In the genomic region with DNA sequence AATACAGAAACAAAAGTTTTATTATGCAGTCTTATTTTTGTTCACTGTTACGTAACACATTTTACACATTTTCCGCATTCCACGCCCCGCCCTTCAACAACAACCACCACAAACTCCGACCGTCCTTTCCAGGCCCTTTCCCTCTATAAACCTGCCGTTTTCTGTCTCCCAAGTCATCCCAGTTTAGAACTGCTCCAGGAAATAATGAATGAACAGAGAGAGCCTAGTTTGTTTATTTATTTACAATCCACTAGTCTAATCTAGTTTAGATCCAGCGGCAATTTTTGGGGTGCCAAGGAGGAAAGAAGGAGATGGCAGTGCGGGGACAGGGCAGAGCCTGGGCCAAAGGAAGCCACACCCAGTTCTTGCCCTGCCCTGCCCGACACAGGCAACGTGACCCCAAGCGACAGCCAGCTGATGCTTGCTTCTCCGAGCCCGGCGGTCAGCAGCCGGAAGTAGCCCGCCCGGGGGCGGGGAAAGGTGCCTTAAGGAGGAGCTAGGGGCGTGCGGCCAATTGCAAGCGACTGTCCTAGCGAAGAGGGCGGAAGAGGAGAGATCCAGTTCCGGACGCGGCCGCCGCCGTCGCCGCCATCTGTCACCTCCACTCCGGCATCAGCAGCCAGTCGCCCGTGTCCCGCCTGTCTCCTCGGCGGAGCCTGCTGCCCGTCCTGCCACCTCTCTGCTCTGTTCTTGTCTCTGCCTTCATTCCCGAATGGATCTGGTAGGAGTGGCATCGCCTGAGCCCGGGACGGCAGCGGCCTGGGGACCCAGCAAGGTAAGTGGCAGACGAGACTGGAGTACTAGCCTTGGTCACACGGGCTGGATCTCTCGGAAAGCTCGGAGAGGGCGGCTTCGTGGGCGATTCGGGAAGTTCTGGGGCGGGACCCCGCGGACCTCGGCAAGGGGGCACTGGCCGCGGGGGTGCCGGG, we compare ENCODE assay signal across 8 cellular contexts. TPM values are rescaled to one million over a fixed set of nuclear protein-coding genes. Genes with fewer than 3 reads are reported as not detected.
DNase-seq lines count a peak whose midpoint lies in the region; TF ChIP-seq lines count a peak whose summit lies in the region.

A gene with protein sequence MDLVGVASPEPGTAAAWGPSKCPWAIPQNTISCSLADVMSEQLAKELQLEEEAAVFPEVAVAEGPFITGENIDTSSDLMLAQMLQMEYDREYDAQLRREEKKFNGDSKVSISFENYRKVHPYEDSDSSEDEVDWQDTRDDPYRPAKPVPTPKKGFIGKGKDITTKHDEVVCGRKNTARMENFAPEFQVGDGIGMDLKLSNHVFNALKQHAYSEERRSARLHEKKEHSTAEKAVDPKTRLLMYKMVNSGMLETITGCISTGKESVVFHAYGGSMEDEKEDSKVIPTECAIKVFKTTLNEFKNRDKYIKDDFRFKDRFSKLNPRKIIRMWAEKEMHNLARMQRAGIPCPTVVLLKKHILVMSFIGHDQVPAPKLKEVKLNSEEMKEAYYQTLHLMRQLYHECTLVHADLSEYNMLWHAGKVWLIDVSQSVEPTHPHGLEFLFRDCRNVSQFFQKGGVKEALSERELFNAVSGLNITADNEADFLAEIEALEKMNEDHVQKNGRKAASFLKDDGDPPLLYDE (plus strand): TSS at position 560 of the 929 bp plus-strand sequence. CDS start 153 bp downstream, at position 713.

- H3K79me2 ChIP-seq in MM.1S (ENCODE audit: low read length) (peaks cover 49% of the 10 kb centered on the region), neural cell (replicated peaks; ENCODE audit: insufficient read depth, low read length) (peaks cover 46% of the 10 kb centered on the region)

- H3K9me3 ChIP-seq in ES-I3 (ENCODE audit: control insufficient read depth, insufficient read depth, low read length) (no peaks in the 10 kb centered on the region), HAP-1 (no peaks in the 10 kb centered on the region), MM.1S (replicated peaks; ENCODE audit: insufficient read depth, low read length) (no peaks in the 10 kb centered on the region), neural cell (ENCODE audit: low read length) (no peaks in the 10 kb centered on the region), stomach (no peaks in the 10 kb centered on the region)

- H3K27me3 ChIP-seq in HAP-1 (ENCODE audit: low read depth), result no peaks in the 10 kb centered on the region
- no peaks in the 10 kb centered on the region for H3K27me3 ChIP-seq in MM.1S (replicated peaks; ENCODE audit: insufficient read depth, low read length)
- no peaks in the 10 kb centered on the region for H3K27me3 ChIP-seq in neural cell (ENCODE audit: insufficient read depth, low read depth, low read length)
- H3K27me3 ChIP-seq in stomach, result no peaks in the 10 kb centered on the region

- H3K4me1 ChIP-seq in ES-I3 (ENCODE audit: insufficient read depth, low read length) (no peaks in the 10 kb centered on the region), HAP-1 (peaks cover 11% of the 10 kb centered on the region), MM.1S (ENCODE audit: low read length) (peaks cover 7% of the 10 kb centered on the region), stomach (peaks cover 26 to 54% (median 41%) of the 10 kb centered on the region in 4 donors)

- WGBS in stomach, 5 donors, result 0 to 1% (median 1%) methylated on average over 37 to 59 of the region's 59 CpGs

- H3K9ac ChIP-seq in ES-I3 (ENCODE audit: low read depth, low read length) (peak within 1 kb of the TSS; percentile 74), MM.1S (ENCODE audit: low read length) (peak within 1 kb of the TSS; percentile 75), neural cell (ENCODE audit: low read length) (peak within 1 kb of the TSS; percentile 87)

- TF ChIP-seq RAD21 in neural cell (conservative IDR thresholded peaks at IDR 0.05), result no peak

- H3K9me2 ChIP-seq in MM.1S (replicated peaks; ENCODE audit: insufficient read depth, low read length) (no peaks in the 10 kb centered on the region), neural cell (ENCODE audit: insufficient read depth, low read length) (no peaks in the 10 kb centered on the region)

- no peak for TF ChIP-seq EP300 in neural cell (conservative IDR thresholded peaks at IDR 0.05; ENCODE audit: poor library complexity, severe bottlenecking)
- peak; percentile 29 for TF ChIP-seq EP300 in stomach (IDR thresholded peaks at IDR 0.05)

- in situ Hi-C loops in HAP-1 (cut with MboI; ENCODE audit: low sequenced_read_pairs), result no loop called here

- H3K4me3 ChIP-seq in HAP-1 (peak within 1 kb of the TSS; percentile 85), MM.1S (ENCODE audit: low read length) (peak within 1 kb of the TSS; percentile 88), neural cell (ENCODE audit: low read length) (peak within 1 kb of the TSS; percentile 98), stomach (peak within 1 kb of the TSS; percentile 69 to 95 (median 90))

- H3K4me2 ChIP-seq in MM.1S (ENCODE audit: low read depth, low read length) (peak within 1 kb of the TSS; percentile 74), neural cell (ENCODE audit: low read length) (peak within 1 kb of the TSS; percentile 86)

- H2AFZ ChIP-seq in MM.1S (ENCODE audit: low read length) (peak within 1 kb of the TSS; percentile 91), neural cell (ENCODE audit: low read depth, low read length) (peak within 1 kb of the TSS; percentile 84)

- peaks cover 5% of the 10 kb centered on the region for H3F3A ChIP-seq in MM.1S (ENCODE audit: insufficient read depth, low read length)
- H3F3A ChIP-seq in neural cell (ENCODE audit: insufficient read depth, low read length, poor library complexity, severe bottlenecking), result no peaks in the 10 kb centered on the region

- TF ChIP-seq CTCF in MM.1S (IDR thresholded peaks at IDR 0.05; ENCODE audit: low read length) (no peak), neural cell (IDR thresholded peaks at IDR 0.05; ENCODE audit: poor library complexity, severe bottlenecking) (no peak), stomach (IDR thresholded peaks at IDR 0.05) (peak in 2 of 7 experiments; percentile 16 to 17)

- H4K20me1 ChIP-seq in MM.1S (ENCODE audit: insufficient read depth, low read length), result peaks cover 5% of the 10 kb centered on the region; the same call in 1 of the 2 replicates
- no peaks in the 10 kb centered on the region for H4K20me1 ChIP-seq in neural cell (ENCODE audit: insufficient read depth)

- H3K36me3 ChIP-seq in ES-I3 (ENCODE audit: insufficient read depth, low read length) (no peaks in the 10 kb centered on the region), HAP-1 (replicated peaks) (0 out of 2 replicates have a peak, but pooled peaks cover 6% of the 10 kb centered on the region), MM.1S (replicated peaks; ENCODE audit: insufficient read depth, low read length) (no peaks in the 10 kb centered on the region), neural cell (ENCODE audit: insufficient read depth, low read length) (no peaks in the 10 kb centered on the region), stomach (peaks cover 0 to 11% (median 5%) of the 10 kb centered on the region in 4 donors)

- H3K27ac ChIP-seq in MM.1S (ENCODE audit: low read length) (peak within 1 kb of the TSS; percentile 47; the same call in 1 of the 2 replicates), neural cell (ENCODE audit: low read length) (peak within 1 kb of the TSS; percentile 74), stomach (peak within 1 kb of the TSS; percentile 93 to 98 (median 97))

- intact Hi-C loops in stomach (cut with DNase I; ENCODE audit: low total_unique reads), result no loop called here

- peak; percentile 96 to 98 for DNase-seq in HAP-1 (ENCODE audit: low spot score in 2 of 2)
- DNase-seq in MM.1S, result peak; percentile 98
- peak; percentile 76 for DNase-seq in SIG-M5 (lab: John Stamatoyannopoulos, UW)
- peak; percentile 83 for DNase-seq in activated gamma-delta T cell (lab: John Stamatoyannopoulos, UW)
- peak; percentile 91 for DNase-seq in fibroblast of the conjunctiva (ENCODE audit: low read depth)
- DNase-seq in stomach, result peak; percentile 98

- peak in 2 of 4 donors; percentile 68 to 87 for TF ChIP-seq POLR2A in stomach (IDR thresholded peaks at IDR 0.05)

TF ChIP-seq in neural cell, 6 proteins besides CTCF, POLR2A, EP300 and RAD21:
- TF ChIP-seq MXI1 (conservative IDR thresholded peaks at IDR 0.05; ENCODE audit: poor library complexity, severe bottlenecking) (peak; percentile 69), EZH2 (IDR thresholded peaks at IDR 0.05; ENCODE audit: borderline replicate concordance, insufficient read depth, low read length, poor library complexity, severe bottlenecking) (no peak), TAF1 (IDR thresholded peaks at IDR 0.05; ENCODE audit: low read depth) (no peak), SMC3 (conservative IDR thresholded peaks at IDR 0.05; ENCODE audit: poor library complexity) (peak; percentile 15), POLR2AphosphoS5 (IDR thresholded peaks at IDR 0.05) (peak; percentile 86)
- TF ChIP-seq, protein P1, sequence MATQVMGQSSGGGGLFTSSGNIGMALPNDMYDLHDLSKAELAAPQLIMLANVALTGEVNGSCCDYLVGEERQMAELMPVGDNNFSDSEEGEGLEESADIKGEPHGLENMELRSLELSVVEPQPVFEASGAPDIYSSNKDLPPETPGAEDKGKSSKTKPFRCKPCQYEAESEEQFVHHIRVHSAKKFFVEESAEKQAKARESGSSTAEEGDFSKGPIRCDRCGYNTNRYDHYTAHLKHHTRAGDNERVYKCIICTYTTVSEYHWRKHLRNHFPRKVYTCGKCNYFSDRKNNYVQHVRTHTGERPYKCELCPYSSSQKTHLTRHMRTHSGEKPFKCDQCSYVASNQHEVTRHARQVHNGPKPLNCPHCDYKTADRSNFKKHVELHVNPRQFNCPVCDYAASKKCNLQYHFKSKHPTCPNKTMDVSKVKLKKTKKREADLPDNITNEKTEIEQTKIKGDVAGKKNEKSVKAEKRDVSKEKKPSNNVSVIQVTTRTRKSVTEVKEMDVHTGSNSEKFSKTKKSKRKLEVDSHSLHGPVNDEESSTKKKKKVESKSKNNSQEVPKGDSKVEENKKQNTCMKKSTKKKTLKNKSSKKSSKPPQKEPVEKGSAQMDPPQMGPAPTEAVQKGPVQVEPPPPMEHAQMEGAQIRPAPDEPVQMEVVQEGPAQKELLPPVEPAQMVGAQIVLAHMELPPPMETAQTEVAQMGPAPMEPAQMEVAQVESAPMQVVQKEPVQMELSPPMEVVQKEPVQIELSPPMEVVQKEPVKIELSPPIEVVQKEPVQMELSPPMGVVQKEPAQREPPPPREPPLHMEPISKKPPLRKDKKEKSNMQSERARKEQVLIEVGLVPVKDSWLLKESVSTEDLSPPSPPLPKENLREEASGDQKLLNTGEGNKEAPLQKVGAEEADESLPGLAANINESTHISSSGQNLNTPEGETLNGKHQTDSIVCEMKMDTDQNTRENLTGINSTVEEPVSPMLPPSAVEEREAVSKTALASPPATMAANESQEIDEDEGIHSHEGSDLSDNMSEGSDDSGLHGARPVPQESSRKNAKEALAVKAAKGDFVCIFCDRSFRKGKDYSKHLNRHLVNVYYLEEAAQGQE (IDR thresholded peaks at IDR 0.05; ENCODE audit: borderline replicate concordance), result peak; percentile 50

RNA-seq across cellular contexts. Expression of the gene that starts here (rescaled TPM):
- polyA plus RNA-seq in neural cell, result 73.0 and 109 TPM in 2 replicates
- polyA minus RNA-seq in neural cell, result 100 and 109 TPM in 2 replicates
- total RNA-seq in stomach, result 100 to 1,000 TPM in 1 of 5 donors, 10 to 100 TPM in 4; 49.4 to 140 (median 67.2) TPM
- 10 to 100 TPM; 28.3 to 76.7 (median 52.7) TPM for polyA plus RNA-seq in stomach

Comparison
In these comparisons a context has a peak if more than half of its experiments do, and no peak if none do; other contexts are left out.
1. Peak in every context shown above with its lines: DNase-seq, H3K4me3 ChIP-seq and H3K27ac ChIP-seq.
2. H3K27ac ChIP-seq: peak in every context shown above with its lines; median percentile 97 in stomach; 74 in neural cell; 47 in MM.1S.